ENCODE assay signal across 11 cellular contexts in the genomic region with DNA sequence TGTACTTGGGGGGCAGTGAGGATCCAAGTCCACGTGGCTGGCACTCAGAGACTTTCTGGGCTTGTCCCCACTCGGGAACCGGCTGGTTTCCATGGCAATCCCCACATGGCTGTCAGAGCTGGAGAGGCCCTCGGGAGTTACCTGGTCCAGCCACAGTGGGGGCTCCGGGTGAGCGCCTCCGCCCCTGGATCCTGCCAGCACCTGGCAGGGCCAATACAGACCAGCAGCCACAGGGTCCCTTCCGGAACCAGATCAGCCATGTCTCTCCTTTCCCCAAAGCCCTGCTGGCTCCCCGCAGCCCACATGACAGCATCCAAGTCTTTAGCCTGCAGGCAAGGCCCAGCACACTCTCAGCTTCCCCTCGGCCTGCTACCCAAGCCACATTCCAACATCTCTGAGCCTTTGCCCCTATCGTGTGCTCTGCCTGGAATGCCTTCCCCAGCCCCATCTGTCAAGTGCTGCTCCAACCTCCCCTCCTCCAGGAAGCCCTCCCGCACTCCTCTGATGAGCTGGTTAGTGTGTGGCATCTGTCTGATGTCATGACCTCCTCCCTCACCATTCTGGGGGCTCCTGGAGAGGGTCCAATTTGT. TPM values are rescaled to one million over a fixed set of nuclear protein-coding genes. Genes with fewer than 3 reads are reported as not detected.
DNase-seq lines count a peak whose midpoint lies in the region; ATAC-seq and TF ChIP-seq lines count a peak whose summit lies in the region.
"Had no signal": no experiment of that assay in that cellular context is flagged by ENCODE, and none has a peak within 500 bp of the region (broad histone marks: within the 10 kb centered on the region; RNA-seq: fewer than 3 reads in every experiment).

No MANE protein-coding gene starts in this region.

- no peak overlapping the region for H3K4me3 ChIP-seq in GM23338
- H3K4me3 ChIP-seq in ovary = no peak overlapping the region

- TF ChIP-seq EP300 in ovary (IDR thresholded peaks at IDR 0.05) = no peak

- DNase-seq in GM23338 (ENCODE audit: low spot score) = peak; percentile 70
- DNase-seq in immature natural killer cell = no peak
- DNase-seq in stimulated activated effector memory CD8-positive, alpha-beta T cell treated with anti-CD3 and anti-CD28 coated beads, Interleukin-12 subunit alpha, Interleukin-12 subunit beta, amount 100 ng/mL, for 72 hours (ENCODE audit: low spot score in 2 of 2) = no peak
- no peak for DNase-seq in NCI-H187 treated with DMSO at 0.1 percent for 48 hours (lab: John Stamatoyannopoulos, UW)
- DNase-seq in NCI-H226 = no peak
- no peak for DNase-seq in stimulated activated CD4-positive, alpha-beta T cell treated with anti-CD3 and anti-CD28 coated beads, Interleukin-2, amount 100 ng/mL, for 48 hours
- DNase-seq in ovary = no peak
- DNase-seq: activated naive CD8-positive, alpha-beta T cell treated with anti-CD3 and anti-CD28 coated beads, Interleukin-2, amount 10 ng/mL, durations not matched to agents 7 days and 5 days had no signal

- H3K4me2 ChIP-seq in GM23338 = no peak overlapping the region

- H4K20me1 ChIP-seq in GM23338 (replicated peaks; ENCODE audit: insufficient read depth) = peaks cover 3% of the 10 kb centered on the region; the same call in 1 of the 2 replicates

- H3K27ac Mint-ChIP-seq in GM23338 = no peak overlapping the region
- peak overlapping the region in 4 of 6 donors; percentile 62 to 71 (median 66) for H3K27ac Mint-ChIP-seq in immature natural killer cell
- peak overlapping the region; percentile 21 for H3K27ac Mint-ChIP-seq in stimulated activated effector memory CD8-positive, alpha-beta T cell treated with anti-CD3 and anti-CD28 coated beads, Interleukin-12 subunit alpha, Interleukin-12 subunit beta, amount 100 ng/mL, for 72 hours
- H3K27ac Mint-ChIP-seq: activated naive CD8-positive, alpha-beta T cell treated with anti-CD3 and anti-CD28 coated beads, Interleukin-2, amount 10 ng/mL, durations not matched to agents 7 days and 5 days had no signal

- peaks cover 23% of the 10 kb centered on the region for H3K27me3 Mint-ChIP-seq in GM23338 (ENCODE audit: insufficient read depth, low read depth, poor library complexity)
- H3K27me3 Mint-ChIP-seq in immature natural killer cell (ENCODE audit: low read depth in 3 of 3) = peaks cover 13 to 21% (median 15%) of the 10 kb centered on the region in 3 donors

- no peak overlapping the region for H2AFZ ChIP-seq in GM23338

- H3K9me3 Mint-ChIP-seq in GM23338 = no peaks in the 10 kb centered on the region
- H3K9me3 Mint-ChIP-seq in immature natural killer cell = no peaks in the 10 kb centered on the region
- H3K9me3 Mint-ChIP-seq in stimulated activated effector memory CD8-positive, alpha-beta T cell treated with anti-CD3 and anti-CD28 coated beads, Interleukin-12 subunit alpha, Interleukin-12 subunit beta, amount 100 ng/mL, for 72 hours = no peaks in the 10 kb centered on the region
- H3K9me3 Mint-ChIP-seq: activated naive CD8-positive, alpha-beta T cell treated with anti-CD3 and anti-CD28 coated beads, Interleukin-2, amount 10 ng/mL, durations not matched to agents 7 days and 5 days had no signal

- no peaks in the 10 kb centered on the region for H3K9me2 ChIP-seq in GM23338 (ENCODE audit: insufficient read depth)

- H3K36me3 Mint-ChIP-seq in GM23338 (ENCODE audit: low read depth) (no peaks in the 10 kb centered on the region; the same call in 2 of the 3 replicates), immature natural killer cell (peaks cover 0 to 3% (median 0%) of the 10 kb centered on the region in 3 donors)
- H3K36me3 Mint-ChIP-seq in stimulated activated effector memory CD8-positive, alpha-beta T cell treated with anti-CD3 and anti-CD28 coated beads, Interleukin-12 subunit alpha, Interleukin-12 subunit beta, amount 100 ng/mL, for 72 hours = peaks cover 12% of the 10 kb centered on the region
- H3K36me3 Mint-ChIP-seq: activated naive CD8-positive, alpha-beta T cell treated with anti-CD3 and anti-CD28 coated beads, Interleukin-2, amount 10 ng/mL, durations not matched to agents 7 days and 5 days had no signal

- H3K4me3 Mint-ChIP-seq in GM23338 (no peak overlapping the region), immature natural killer cell (peak overlapping the region in 3 of 5 donors; percentile 22 to 47 (median 42))
- H3K4me3 Mint-ChIP-seq in stimulated activated effector memory CD8-positive, alpha-beta T cell treated with anti-CD3 and anti-CD28 coated beads, Interleukin-12 subunit alpha, Interleukin-12 subunit beta, amount 100 ng/mL, for 72 hours = no peak overlapping the region
- H3K4me3 Mint-ChIP-seq: activated naive CD8-positive, alpha-beta T cell treated with anti-CD3 and anti-CD28 coated beads, Interleukin-2, amount 10 ng/mL, durations not matched to agents 7 days and 5 days had no signal

- H3K4me1 Mint-ChIP-seq in GM23338 (peaks cover 82% of the 10 kb centered on the region), immature natural killer cell (peaks cover 78 to 87% of the 10 kb centered on the region in 2 donors)
- peaks cover 77% of the 10 kb centered on the region for H3K4me1 Mint-ChIP-seq in stimulated activated effector memory CD8-positive, alpha-beta T cell treated with anti-CD3 and anti-CD28 coated beads, Interleukin-12 subunit alpha, Interleukin-12 subunit beta, amount 100 ng/mL, for 72 hours

- H3K36me3 ChIP-seq in GM23338 (ENCODE audit: insufficient read depth) (no peaks in the 10 kb centered on the region), ovary (no peaks in the 10 kb centered on the region)

- peaks cover 21% of the 10 kb centered on the region for H3F3A ChIP-seq in GM23338 (replicated peaks; ENCODE audit: low read depth)

- 39 to 58% (median 54%) methylated on average over 12 of the region's 12 CpGs for WGBS in ovary, 3 donors

- TF ChIP-seq CTCF in GM23338 (conservative IDR thresholded peaks at IDR 0.05; ENCODE audit: low read depth in 2 of 2) (no peak), ovary (IDR thresholded peaks at IDR 0.05) (no peak)

- peak; percentile 14 for ATAC-seq in GM23338
- ATAC-seq in stimulated activated effector memory CD8-positive, alpha-beta T cell treated with anti-CD3 and anti-CD28 coated beads, Interleukin-12 subunit alpha, Interleukin-12 subunit beta, amount 100 ng/mL, for 72 hours = no peak

- intact Hi-C loops in ovary (cut with DNase I) = loop anchor here in 1 of 4 donors (5.0 kb wide), 1 partner anchor 36 kb away; no protein-coding TSS in a partner anchor

- H3K27ac ChIP-seq in GM23338 (ENCODE audit: low read depth) (no peak overlapping the region), angular gyrus (ENCODE audit: low read depth, low read length) (peak overlapping the region; percentile 94), ovary (peak overlapping the region in 1 of 2 donors; percentile 74)
- H3K27ac ChIP-seq: VCaP had no signal

- no peaks in the 10 kb centered on the region for H3K27me3 ChIP-seq in GM23338 (ENCODE audit: insufficient read depth)
- H3K27me3 ChIP-seq in ovary = no peaks in the 10 kb centered on the region

- no peak for TF ChIP-seq POLR2A in ovary (IDR thresholded peaks at IDR 0.05)

- no peaks in the 10 kb centered on the region for H3K9me3 ChIP-seq in ovary

- H3K4me1 ChIP-seq in GM23338 (ENCODE audit: insufficient read depth) = peaks cover 59% of the 10 kb centered on the region
- peaks cover 46% of the 10 kb centered on the region for H3K4me1 ChIP-seq in ovary (ENCODE audit: insufficient read depth)

- H3K79me2 ChIP-seq in GM23338 (replicated peaks; ENCODE audit: insufficient read depth) = peaks cover 35% of the 10 kb centered on the region

TF ChIP-seq in GM23338, 12 proteins besides CTCF, POLR2A, EP300 and RAD21 (continues in another document):
- TF ChIP-seq NANOG (IDR thresholded peaks at IDR 0.05; ENCODE audit: borderline replicate concordance) (no peak), EZH2phosphoT487 (IDR thresholded peaks at IDR 0.05; ENCODE audit: unreplicated experiment) (no peak), STAT1 (IDR thresholded peaks at IDR 0.05; ENCODE audit: unreplicated experiment) (no peak), ZNF331 (CRISPR knock-in tag; IDR thresholded peaks at IDR 0.05; ENCODE audit: low read depth) (no peak), POLR2AphosphoS5 (IDR thresholded peaks at IDR 0.05; ENCODE audit: low read depth) (no peak)

RNA-seq across cellular contexts. Expression of a gene that starts 8.6 kb away (rescaled TPM):
- total RNA-seq in GM23338 (2014; rRNA removed; shearing (Covaris generic)) = 30.7 and 60.4 TPM in 2 replicates
- polyA plus RNA-seq in GM23338 (2016; fragmentation: Nextera tagmentation; extraction: Ambion mirVana) (13.3 and 14.7 TPM in 2 replicates), immature natural killer cell (10 to 100 TPM in 1 of 3 donors, 1 to 10 TPM in 2; 3.1 to 30.2 (median 6.1) TPM), ovary (100 to 1,000 TPM in 1 of 2 donors, 10 to 100 TPM in 1; 55.2 to 120 TPM)
- total RNA-seq in ovary = 100 to 1,000 TPM in 1 of 7 donors, 10 to 100 TPM in 6; 21.6 to 111 (median 57.1) TPM

RNA-seq across cellular contexts. Expression of a gene that starts 54.9 kb away (rescaled TPM):
- not detected in 2 replicates for total RNA-seq in GM23338 (2014; rRNA removed; shearing (Covaris generic))
- polyA plus RNA-seq in GM23338 (2016; fragmentation: Nextera tagmentation; extraction: Ambion mirVana) = not detected in 2 replicates
- not detected for polyA plus RNA-seq in immature natural killer cell
- not detected for total RNA-seq in ovary
- polyA plus RNA-seq in ovary = under 1 TPM in 1 of 2 donors, not detected in 1; 0.27 TPM
- total RNA-seq: activated naive CD8-positive, alpha-beta T cell treated with anti-CD3 and anti-CD28 coated beads, Interleukin-2, amount 10 ng/mL, durations not matched to agents 7 days and 5 days; NCI-H460 had no signal

Comparison
In these comparisons a context has a peak if more than half of its experiments do, and no peak if none do; other contexts are left out.
1. H3K4me3 Mint-ChIP-seq: peak in immature natural killer cell (3 of 5); none in GM23338 (single experiment) and stimulated activated effector memory CD8-positive, alpha-beta T cell treated with anti-CD3 and anti-CD28 coated beads, Interleukin-12 subunit alpha, Interleukin-12 subunit beta, amount 100 ng/mL, for 72 hours (single experiment).